32 cellular contexts compared by ENCODE assay signal in the genomic region with DNA sequence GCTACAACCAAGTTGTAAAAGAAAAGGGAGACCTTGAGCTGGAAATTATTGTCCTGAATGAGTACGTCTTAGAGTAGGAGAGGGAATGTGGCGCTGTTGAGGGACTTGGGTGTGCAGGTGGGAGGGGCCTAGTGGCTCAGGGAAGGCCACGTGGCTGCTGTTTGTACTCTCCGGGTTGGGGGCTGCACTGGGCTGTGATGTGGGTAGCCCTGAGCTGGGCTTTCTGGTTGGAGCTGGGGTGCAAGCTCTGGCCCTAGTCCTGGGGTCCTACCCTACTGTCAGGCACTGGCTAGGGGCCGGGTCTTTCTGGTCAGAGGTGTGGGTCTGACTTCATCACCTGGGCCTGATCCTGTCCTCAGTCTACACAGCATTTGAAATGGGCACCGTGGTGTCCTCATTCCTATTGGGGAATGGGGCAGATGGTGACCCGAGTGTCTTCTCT.
"Had no signal": no experiment of that assay in that cellular context is flagged by ENCODE, and none has a peak within 500 bp of the region (broad histone marks: within the 10 kb centered on the region; RNA-seq: fewer than 3 reads in every experiment).

No MANE protein-coding gene starts in this region.

- H3K9me3 ChIP-seq: adrenal gland, body of pancreas, breast epithelium, MG63, Peyer's patch had no signal

- ATAC-seq: activated CD8-positive, alpha-beta T cell treated with anti-CD3 and anti-CD28 coated beads for 36 hours; activated naive CD4-positive, alpha-beta T cell treated with anti-CD3 and anti-CD28 coated beads, Interleukin-2, amount 50 U/mL, for 72 hours; body of pancreas; PC-3; Right ventricle myocardium inferior; SK-N-SH treated with all-trans-retinoic acid at 6 μM for 48 hours; T-cell had no signal

- H3K36me3 ChIP-seq: breast epithelium had no signal

- DNase-seq: activated CD4-positive, alpha-beta T cell treated with anti-CD3 and anti-CD28 coated beads, Interleukin-2, amount 10 ng/mL, durations not matched to agents 24 days and 14 days; activated CD4-positive, alpha-beta T cell treated with anti-CD3 and anti-CD28 coated beads, Interleukin-2, amount 50 U/mL, for 4 hours; activated CD8-positive, alpha-beta T cell treated with anti-CD3 and anti-CD28 coated beads for 36 hours; activated gamma-delta T cell treated with Interleukin-2 at 50 U/mL for 16 hours; activated naive CD4-positive, alpha-beta T cell treated with anti-CD3 and anti-CD28 coated beads for 36 hours; activated T-cell treated with anti-CD3 and anti-CD28 coated beads, Interleukin-2, amount 50 U/mL, for 1 hour; adrenal gland; body of pancreas; Kasumi-1; KG1; MG63; NCI-H1048; NCI-H1105 treated with DMSO at 0.1 percent for 48 hours; NCI-H1436; NCI-H1694 treated with DMSO at 0.1 percent for 48 hours; NCI-H2029; NCI-H345; NCI-H524 treated with DMSO at 0.1 percent for 48 hours; NK-92 treated with Interleukin-12 subunit alpha and Interleukin-12 subunit beta, amount 100 ng/mL, for 24 hours; PC-3; Peyer's patch; RPMI8226; SIG-M5; T-cell; T-helper 2 cell; T-helper 9 cell; WERI-Rb-1 had no signal

- H3K4me3 ChIP-seq: adrenal gland, body of pancreas, breast epithelium, MG63, Peyer's patch had no signal

- H3K27ac ChIP-seq: adrenal gland, body of pancreas, breast epithelium, Peyer's patch, WERI-Rb-1 had no signal

- H3K27me3 Mint-ChIP-seq: activated CD4-positive, alpha-beta T cell treated with anti-CD3 and anti-CD28 coated beads, Interleukin-2, amount 10 ng/mL, durations not matched to agents 24 days and 14 days; activated CD8-positive, alpha-beta T cell treated with anti-CD3 and anti-CD28 coated beads for 36 hours; T-cell had no signal

- H3K27ac Mint-ChIP-seq: activated CD4-positive, alpha-beta T cell treated with anti-CD3 and anti-CD28 coated beads, Interleukin-2, amount 10 ng/mL, durations not matched to agents 24 days and 14 days; activated CD8-positive, alpha-beta T cell treated with anti-CD3 and anti-CD28 coated beads for 36 hours; activated naive CD4-positive, alpha-beta T cell treated with anti-CD3 and anti-CD28 coated beads for 36 hours; T-cell had no signal

- H3K9me3 Mint-ChIP-seq: activated CD4-positive, alpha-beta T cell treated with anti-CD3 and anti-CD28 coated beads, Interleukin-2, amount 10 ng/mL, durations not matched to agents 24 days and 14 days; activated CD8-positive, alpha-beta T cell treated with anti-CD3 and anti-CD28 coated beads for 36 hours; activated naive CD4-positive, alpha-beta T cell treated with anti-CD3 and anti-CD28 coated beads for 36 hours; activated naive CD4-positive, alpha-beta T cell treated with anti-CD3 and anti-CD28 coated beads, Interleukin-2, amount 50 U/mL, for 72 hours; activated T-helper 1 cell treated with anti-CD3 and anti-CD28 coated beads, Interleukin-12 subunit alpha, Interleukin-12 subunit beta, Interleukin-2, Interleukin-4 antibody, amounts not matched to agents 30 ng/mL and 10 ng/mL and 1 ng/mL, durations not matched to agents 14 hours and 24 hours and 36 hours; T-cell had no signal

- H3K4me1 ChIP-seq: adrenal gland, body of pancreas, breast epithelium, Peyer's patch had no signal

- H3K4me1 Mint-ChIP-seq: activated CD4-positive, alpha-beta T cell treated with anti-CD3 and anti-CD28 coated beads, Interleukin-2, amount 10 ng/mL, durations not matched to agents 24 days and 14 days; T-cell had no signal

- H3K27me3 ChIP-seq: adrenal gland, body of pancreas, breast epithelium, MG63, Peyer's patch had no signal

- H3K4me3 Mint-ChIP-seq: activated CD4-positive, alpha-beta T cell treated with anti-CD3 and anti-CD28 coated beads, Interleukin-2, amount 10 ng/mL, durations not matched to agents 24 days and 14 days; activated CD8-positive, alpha-beta T cell treated with anti-CD3 and anti-CD28 coated beads for 36 hours; activated naive CD4-positive, alpha-beta T cell treated with anti-CD3 and anti-CD28 coated beads for 36 hours; activated T-helper 1 cell treated with anti-CD3 and anti-CD28 coated beads, Interleukin-12 subunit alpha, Interleukin-12 subunit beta, Interleukin-2, Interleukin-4 antibody, amounts not matched to agents 30 ng/mL and 10 ng/mL and 1 ng/mL, durations not matched to agents 14 hours and 24 hours and 36 hours; T-cell had no signal
